ENCODE assay signal across 25 cellular contexts in the genomic region with DNA sequence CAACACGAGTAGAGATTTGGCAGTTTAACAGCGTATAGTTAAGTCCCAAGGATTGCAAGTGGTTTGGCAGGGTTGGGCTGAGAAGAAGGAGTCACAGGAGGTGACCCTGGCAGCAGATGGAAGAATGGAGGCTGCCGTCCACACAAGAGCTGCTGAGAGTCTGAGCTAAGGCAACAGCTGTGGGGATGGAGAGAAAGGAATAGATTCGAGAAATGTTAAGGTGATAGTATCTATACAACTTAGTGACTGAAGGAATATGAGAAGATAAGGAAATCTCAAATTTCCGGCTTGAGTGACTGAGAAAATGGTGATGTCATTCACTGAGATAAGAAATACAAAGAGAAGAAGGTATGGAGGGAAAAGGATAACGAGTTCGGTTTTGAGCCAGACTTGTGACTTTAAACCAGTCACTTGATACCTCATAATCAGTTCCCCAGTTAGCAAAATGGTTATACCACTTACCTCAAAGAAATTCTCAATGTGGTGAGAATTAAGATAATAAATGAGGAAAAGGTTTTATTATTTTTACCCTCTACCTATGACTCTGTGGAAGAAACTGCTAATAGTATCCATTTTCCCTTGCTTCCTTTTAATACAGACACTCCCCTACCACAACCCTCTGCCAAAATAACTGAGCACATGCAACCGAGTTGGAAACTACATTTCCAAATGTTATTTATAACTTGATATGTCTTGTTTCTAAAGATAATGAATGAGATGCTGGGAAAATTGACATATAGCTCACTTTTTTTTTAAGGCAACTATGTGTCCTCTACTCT. TPM values are rescaled to one million over a fixed set of nuclear protein-coding genes. Genes with fewer than 3 reads are reported as not detected.
DNase-seq lines count a peak whose midpoint lies in the region; ATAC-seq, FAIRE-seq and TF ChIP-seq lines count a peak whose summit lies in the region.
"Had no signal": no experiment of that assay in that cellular context is flagged by ENCODE, and none has a peak within 500 bp of the region (broad histone marks: within the 10 kb centered on the region; RNA-seq: fewer than 3 reads in every experiment).

No MANE protein-coding gene starts in this region.

- H3K9me3 ChIP-seq in A673 (ENCODE audit: low read depth, low read length, poor library complexity, severe bottlenecking): no peaks in the 10 kb centered on the region
- no peaks in the 10 kb centered on the region for H3K9me3 ChIP-seq in K562 (replicated peaks; ENCODE audit: control insufficient read depth, insufficient read depth, low read depth, low read length)
- H3K9me3 ChIP-seq in hepatocyte (ENCODE audit: low read depth): no peaks in the 10 kb centered on the region
- no peaks in the 10 kb centered on the region for H3K9me3 ChIP-seq in T-helper 17 cell (ENCODE audit: control insufficient read depth, low read length, poor library complexity, severe bottlenecking)
- H3K9me3 ChIP-seq: stomach, tibial nerve had no signal

- H3K36me3 Mint-ChIP-seq in T-helper 17 cell (ENCODE audit: low read depth): no peaks in the 10 kb centered on the region

- no peak for FAIRE-seq in K562 (lab: Jason Lieb, UNC)

- BruUV-seq in A673 (replicated peaks; lab: Mats Ljungman, UMichigan) (no TSS peak), K562 (replicated peaks; lab: Mats Ljungman, UMichigan) (no TSS peak)

- TF ChIP-seq RAD21 in K562 (CRISPR knock-in tag; conservative IDR thresholded peaks at IDR 0.05 in 1 of 2, IDR thresholded peaks at IDR 0.05 in 1 of 2): no peak

- H3K9me2 ChIP-seq in hepatocyte (replicated peaks; ENCODE audit: insufficient read depth): no peaks in the 10 kb centered on the region

- TF ChIP-seq POLR2A in K562 (conservative IDR thresholded peaks at IDR 0.05): no peak

- CTCF ChIA-PET in A673 (lab: Charles Lee) (no interaction called here), K562 (lab: Yijun Ruan, JAX; ENCODE audit: low intra/inter-chr PET ratio) (interaction anchor here (0.6 kb wide), 2 partner anchors 46 to 642 kb away, joined by 3 to 5 read pairs; no protein-coding TSS in a partner anchor)

- H3K4me3 ChIP-seq in A673 (ENCODE audit: low read depth, low read length, poor library complexity, severe bottlenecking): no peak overlapping the region
- no peak overlapping the region for H3K4me3 ChIP-seq in K562
- no peak overlapping the region for H3K4me3 ChIP-seq in hepatocyte
- H3K4me3 ChIP-seq: stomach, tibial nerve had no signal

- no peaks in the 10 kb centered on the region for H4K20me1 ChIP-seq in K562 (replicated peaks; ENCODE audit: control insufficient read depth, insufficient read depth, low read length)
- peaks cover 11% of the 10 kb centered on the region for H4K20me1 ChIP-seq in hepatocyte (ENCODE audit: insufficient read depth, poor library complexity, severe bottlenecking)

- in situ Hi-C loops in K562 (cut with MboI): no loop called here

- H3K36me3 ChIP-seq in A673 (ENCODE audit: insufficient read depth, low read length, poor library complexity, severe bottlenecking) (no peaks in the 10 kb centered on the region), K562 (ENCODE audit: control insufficient read depth, insufficient read depth, low read length) (no peaks in the 10 kb centered on the region), hepatocyte (replicated peaks; ENCODE audit: insufficient read depth, low read depth) (no peaks in the 10 kb centered on the region)

- no peak overlapping the region for H3K9ac ChIP-seq in K562 (ENCODE audit: insufficient read depth in 1 of 2, low read depth in 2 of 2, low read length in 2 of 2)

- peaks cover 31% of the 10 kb centered on the region for H3K4me1 ChIP-seq in A673 (ENCODE audit: insufficient read depth, low read length, poor library complexity, severe bottlenecking)
- peaks cover 0 to 12% of the 10 kb centered on the region in 2 experiments; a peak in 2 of 5 replicates for H3K4me1 ChIP-seq in K562 (replicated peaks in 1 of 2; ENCODE audit: control insufficient read depth in 2 of 2, insufficient read depth in 2 of 2, low read length in 2 of 2)
- peaks cover 11% of the 10 kb centered on the region for H3K4me1 ChIP-seq in hepatocyte (ENCODE audit: insufficient read depth)
- H3K4me1 ChIP-seq: tibial nerve had no signal

- intact Hi-C loops in A673 (cut with micrococcal nuclease; ENCODE audit: unreplicated experiment) (no loop called here), K562 (cut with micrococcal nuclease) (no loop called here)

- peak; percentile 16 for DNase-seq in A673 (ENCODE audit: low spot score)
- DNase-seq in Daoy (ENCODE audit: low read depth): peak; percentile 61
- DNase-seq in K562 (ENCODE audit: extremely low read depth in 1 of 4, low spot score in 3 of 4): peak in 1 of 4 experiments; percentile 19
- DNase-seq in hepatocyte (ENCODE audit: low spot score): peak; percentile 4
- DNase-seq in NCI-H2227 (lab: John Stamatoyannopoulos, UW; ENCODE audit: unreplicated experiment): no peak
- DNase-seq in 8988T: no peak
- DNase-seq in NCI-H345 treated with DMSO at 0.1 percent for 48 hours (lab: John Stamatoyannopoulos, UW; ENCODE audit: unreplicated experiment): no peak
- DNase-seq in T-helper 17 cell: no peak
- DNase-seq: activated CD4-positive, alpha-beta T cell treated with anti-CD3 and anti-CD28 coated beads for 1 hour; activated naive CD4-positive, alpha-beta T cell treated with Interleukin-2 at 50 U/mL for 16 hours; activated T-cell treated with anti-CD3 and anti-CD28 coated beads, Interleukin-2, amount 50 U/mL, for 4 hours; amygdala; caudate nucleus; CD8-positive, alpha-beta T cell; foreskin keratinocyte; GDM1; KG1; naive thymus-derived CD4-positive, alpha-beta T cell; NCI-H1694 treated with DMSO at 0.1 percent for 48 hours; NCI-H510A treated with DMSO at 0.1 percent for 48 hours; stomach had no signal

- no peak for TF ChIP-seq CTCF in A673 (conservative IDR thresholded peaks at IDR 0.05; ENCODE audit: low read depth, low read length)
- no peak for TF ChIP-seq CTCF in K562 (IDR thresholded peaks at IDR 0.05 in 2 of 3, conservative IDR thresholded peaks at IDR 0.05 in 1 of 3; ENCODE audit: insufficient read depth in 2 of 3, low read depth in 1 of 3, low read length in 3 of 3)
- no peak for TF ChIP-seq CTCF in hepatocyte (IDR thresholded peaks at IDR 0.05; ENCODE audit: poor library complexity)

- TF ChIP-seq EP300 in K562 (IDR thresholded peaks at IDR 0.05; ENCODE audit: low read length): no peak

- H3K27ac ChIP-seq in A673 (ENCODE audit: low read depth, low read length, poor library complexity, severe bottlenecking): no peak overlapping the region
- H3K27ac ChIP-seq in K562 (ENCODE audit: extremely low read depth, low read depth, low read length): no peak overlapping the region
- no peak overlapping the region for H3K27ac ChIP-seq in hepatocyte
- H3K27ac ChIP-seq: epithelial cell of prostate, foreskin keratinocyte, RWPE1, stomach, tibial nerve had no signal

- under 1% methylated on average over 8 of the region's 8 CpGs for WGBS in K562 (ENCODE audit: insufficient coverage, low coverage, missing lambda C conversion rate)
- WGBS in hepatocyte (ENCODE audit: low lambda C conversion rate, missing lambda C conversion rate): 48% methylated on average over 8 of the region's 8 CpGs

- H3K9me1 ChIP-seq in K562 (ENCODE audit: control insufficient read depth, insufficient read depth, low read length): no peaks in the 10 kb centered on the region

- POLR2A ChIA-PET in A673 (lab: Charles Lee; ENCODE audit: low non-redundant PET) (no interaction called here), K562 (lab: Yijun Ruan, JAX) (interaction anchor here (1.5 to 1.8 kb wide), 3 partner anchors 8 to 28 kb away, joined by 4 to 6 read pairs (median 5); no protein-coding TSS in a partner anchor)

- H3K4me2 ChIP-seq in K562 (ENCODE audit: insufficient read depth, low read length) (no peak overlapping the region), hepatocyte (peak overlapping the region; percentile 1)

- no peak overlapping the region for H3K27ac Mint-ChIP-seq in T-helper 17 cell
- H3K27ac Mint-ChIP-seq: CD8-positive, alpha-beta T cell had no signal

- H3K79me2 ChIP-seq in K562 (ENCODE audit: control insufficient read depth, insufficient read depth, low read length) (no peaks in the 10 kb centered on the region), hepatocyte (peaks cover 28% of the 10 kb centered on the region)

- H3K27me3 ChIP-seq in A673 (replicated peaks; ENCODE audit: insufficient read depth, low read depth, low read length, poor library complexity) (no peaks in the 10 kb centered on the region), K562 (ENCODE audit: control insufficient read depth in 2 of 2, insufficient read depth in 2 of 2, low read length in 2 of 2) (no peaks in the 10 kb centered on the region), hepatocyte (no peaks in the 10 kb centered on the region)
- H3K27me3 ChIP-seq: foreskin keratinocyte, stomach, tibial nerve had no signal

- ATAC-seq in K562 (no peak), T-helper 17 cell (no peak)
- ATAC-seq: activated T-cell treated with anti-CD3 and anti-CD28 coated beads, Interleukin-2, amount 50 U/mL, for 4 hours; CD8-positive, alpha-beta T cell; foreskin keratinocyte; HCT116; naive thymus-derived CD4-positive, alpha-beta T cell had no signal

- H2AFZ ChIP-seq in K562 (ENCODE audit: low read depth, low read length): no peak overlapping the region
- no peak overlapping the region for H2AFZ ChIP-seq in hepatocyte

- H3K4me1 Mint-ChIP-seq in T-helper 17 cell: peaks cover 7% of the 10 kb centered on the region

- H3K4me3 Mint-ChIP-seq in T-helper 17 cell: no peak overlapping the region
- H3K4me3 Mint-ChIP-seq: activated T-cell treated with anti-CD3 and anti-CD28 coated beads, Interleukin-2, amount 50 U/mL, for 4 hours; CD8-positive, alpha-beta T cell had no signal

- H3K27me3 Mint-ChIP-seq in T-helper 17 cell: no peaks in the 10 kb centered on the region
- H3K27me3 Mint-ChIP-seq: naive thymus-derived CD4-positive, alpha-beta T cell had no signal

RNA-seq across cellular contexts. Expression of gene FAM168A, which starts 30.7 kb away (rescaled TPM):
- total RNA-seq in A673 (2021) (46.1 and 53.1 TPM in 2 replicates), K562 (2014; rRNA removed) (2.5 and 2.7 TPM in 2 replicates), K562 (2014; rRNA removed; fragmentation: Illumina TruSeq; extraction: Trizol) (2.6 and 2.9 TPM in 2 replicates), K562 (2015; rRNA removed; fragmentation: Illumina TruSeq; extraction: Trizol) (3.5 and 4.4 TPM in 2 replicates), K562 (2021) (7.1 and 7.2 TPM in 2 replicates), hepatocyte (21.1 and 24.5 TPM in 2 replicates), T-helper 17 cell (10 to 100 TPM; 21.1 to 22.2 TPM)
- total RNA-seq in Daoy (2014; rRNA removed; shearing (Covaris generic)): 8.9 and 11.6 TPM in 2 replicates
- 6.6 and 8.0 TPM in 2 replicates for total RNA-seq in K562 (2011; cell fraction: chromatin; rRNA removed; ENCODE audit: low replicate concordance)
- total RNA-seq in K562 (2011; cell fraction: nucleolus; rRNA removed): 3.7 and 4.7 TPM in 2 replicates
- total RNA-seq in K562 (2011; cell fraction: nucleoplasm; rRNA removed): 8.6 and 13.1 TPM in 2 replicates
- polyA plus RNA-seq in K562 (2011; rRNA removed) (3.0 and 4.8 TPM in 2 replicates), K562 (2014; fragmentation: Illumina TruSeq; extraction: Trizol) (4.8 TPM in 2 replicates), K562 (2014; fragmentation: Nextera tagmentation; extraction: Ambion mirVana) (under 1 TPM; 0.44 to 0.69 TPM), K562 (2014; rRNA removed) (2.5 and 3.5 TPM in 2 replicates), hepatocyte (5.7 and 6.3 TPM in 2 replicates)
- polyA plus RNA-seq in K562 (2011; cell fraction: cytosol; rRNA removed): 4.2 and 4.7 TPM in 2 replicates
- polyA plus RNA-seq in K562 (2011; cell fraction: nucleus; rRNA removed): 10.6 and 13.9 TPM in 2 replicates
- polyA plus RNA-seq in K562 (2012): 5.3 and 8.3 TPM in 2 replicates
- 3.7 and 4.9 TPM in 2 replicates for polyA minus RNA-seq in K562 (2011; rRNA and poly(A)+ RNA removed)
- 3.2 and 3.5 TPM in 2 replicates for polyA minus RNA-seq in K562 (2011; cell fraction: cytosol; rRNA and poly(A)+ RNA removed)
- polyA minus RNA-seq in K562 (2011; cell fraction: nucleus; rRNA and poly(A)+ RNA removed): 3.6 and 4.6 TPM in 2 replicates

Comparison
In these comparisons a context has a peak if more than half of its experiments do, and no peak if none do; other contexts are left out.
1. DNase-seq: peak in A673 (single experiment), Daoy (single experiment) and hepatocyte (single experiment); none in NCI-H2227 (single experiment), 8988T (single experiment), NCI-H345 treated with DMSO at 0.1 percent for 48 hours (single experiment) and T-helper 17 cell (0 of 3).